In genomic region chrX:85031505-85031904, GRCh38 we compare ENCODE assay signal across 18 cellular contexts. TPM values are rescaled to one million over a fixed set of nuclear protein-coding genes. Genes with fewer than 3 reads are reported as not detected.
DNase-seq lines count a peak whose midpoint lies in the region; ATAC-seq, FAIRE-seq and TF ChIP-seq lines count a peak whose summit lies in the region.
"Had no signal": no experiment of that assay in that cellular context is flagged by ENCODE, and none has a peak within 500 bp of the region (broad histone marks: within the 10 kb centered on the region; RNA-seq: fewer than 3 reads in every experiment).

No MANE protein-coding gene starts in this region.

- H4K20me1 ChIP-seq in astrocyte (ENCODE audit: insufficient read depth, low read length), result no peaks in the 10 kb centered on the region

- H3K27ac Mint-ChIP-seq in astrocyte (ENCODE audit: unreplicated experiment), result no peak overlapping the region
- no peak overlapping the region for H3K27ac Mint-ChIP-seq in activated CD8-positive, alpha-beta memory T cell treated with anti-CD3 and anti-CD28 coated beads, Interleukin-2, amount 10 ng/mL, durations not matched to agents 7 days and 5 days
- H3K27ac Mint-ChIP-seq: CD4-positive, alpha-beta memory T cell; H9 had no signal

- TF ChIP-seq CTCF in right atrium auricular region (IDR thresholded peaks at IDR 0.05) (no peak), astrocyte (IDR thresholded peaks at IDR 0.05; ENCODE audit: insufficient read depth, low read depth, low read length) (no peak), vagina (IDR thresholded peaks at IDR 0.05) (no peak)

- ATAC-seq in Right ventricle myocardium superior (ENCODE audit: poor library complexity), result peak; percentile 65
- ATAC-seq in left lobe of liver, result peak; percentile 66
- no peak for ATAC-seq in activated CD8-positive, alpha-beta memory T cell treated with anti-CD3 and anti-CD28 coated beads, Interleukin-2, amount 10 ng/mL, durations not matched to agents 7 days and 5 days
- ATAC-seq: A549 had no signal

- DNase-seq in Right ventricle myocardium superior (no peak), right atrium auricular region (ENCODE audit: low spot score) (no peak), astrocyte (ENCODE audit: low read depth) (no peak), left lobe of liver (ENCODE audit: low spot score) (no peak), vagina (ENCODE audit: extremely low spot score in 2 of 2) (no peak)
- no peak for DNase-seq in activated CD8-positive, alpha-beta memory T cell treated with anti-CD3 and anti-CD28 coated beads, Interleukin-2, amount 10 ng/mL, durations not matched to agents 7 days and 5 days
- DNase-seq: BE2C; CD4-positive, alpha-beta memory T cell; COR-L47; DMS153; DMS79 treated with DMSO at 0.1 percent for 48 hours; EL; GOT3; H9 had no signal

- H3K4me3 ChIP-seq in right atrium auricular region, result no peak overlapping the region
- no peak overlapping the region for H3K4me3 ChIP-seq in astrocyte (ENCODE audit: insufficient read depth, low read depth, low read length)
- no peak overlapping the region for H3K4me3 ChIP-seq in vagina
- H3K4me3 ChIP-seq: A549 had no signal

- peak; percentile 97 for FAIRE-seq in astrocyte (lab: Jason Lieb, UNC)
- FAIRE-seq: A549, D721Med, G401.6 had no signal

- TF ChIP-seq POLR2A in vagina (IDR thresholded peaks at IDR 0.05), result no peak

- no peaks in the 10 kb centered on the region for H3K4me1 ChIP-seq in right atrium auricular region
- H3K4me1 ChIP-seq in astrocyte (ENCODE audit: insufficient read depth, low read length), result no peaks in the 10 kb centered on the region
- H3K4me1 ChIP-seq in vagina, result no peaks in the 10 kb centered on the region
- H3K4me1 ChIP-seq: A549, BE2C had no signal

- H3K9me3 ChIP-seq in right atrium auricular region (no peaks in the 10 kb centered on the region), astrocyte (ENCODE audit: insufficient read depth, low read depth, low read length) (no peaks in the 10 kb centered on the region), vagina (no peaks in the 10 kb centered on the region)
- H3K9me3 ChIP-seq: A549, BE2C had no signal

- no peak overlapping the region for H3K9ac ChIP-seq in astrocyte (ENCODE audit: low read length)

- H3K9me3 Mint-ChIP-seq in astrocyte (ENCODE audit: unreplicated experiment), result no peaks in the 10 kb centered on the region
- no peaks in the 10 kb centered on the region for H3K9me3 Mint-ChIP-seq in activated CD8-positive, alpha-beta memory T cell treated with anti-CD3 and anti-CD28 coated beads, Interleukin-2, amount 10 ng/mL, durations not matched to agents 7 days and 5 days (ENCODE audit: low read depth)
- H3K9me3 Mint-ChIP-seq: CD4-positive, alpha-beta memory T cell had no signal

- H3K27ac ChIP-seq in right atrium auricular region (no peak overlapping the region), astrocyte (ENCODE audit: low read depth, low read length) (no peak overlapping the region), vagina (no peak overlapping the region)
- H3K27ac ChIP-seq: A549, C4-2B had no signal

- H3K4me1 Mint-ChIP-seq in astrocyte (ENCODE audit: low read depth, unreplicated experiment), result peaks cover 2% of the 10 kb centered on the region
- H3K4me1 Mint-ChIP-seq in activated CD8-positive, alpha-beta memory T cell treated with anti-CD3 and anti-CD28 coated beads, Interleukin-2, amount 10 ng/mL, durations not matched to agents 7 days and 5 days, result no peaks in the 10 kb centered on the region

- no peaks in the 10 kb centered on the region for H3K27me3 ChIP-seq in right atrium auricular region
- no peaks in the 10 kb centered on the region for H3K27me3 ChIP-seq in astrocyte (ENCODE audit: insufficient read depth, low read length)
- no peaks in the 10 kb centered on the region for H3K27me3 ChIP-seq in vagina
- H3K27me3 ChIP-seq: BE2C had no signal

- H3K36me3 ChIP-seq in right atrium auricular region, result no peaks in the 10 kb centered on the region
- H3K36me3 ChIP-seq in astrocyte (ENCODE audit: insufficient read depth, low read length), result no peaks in the 10 kb centered on the region
- H3K36me3 ChIP-seq in vagina, result no peaks in the 10 kb centered on the region
- H3K36me3 ChIP-seq: BE2C had no signal

- H2AFZ ChIP-seq in astrocyte (ENCODE audit: low read depth, low read length), result no peak overlapping the region

- intact Hi-C loops in Right ventricle myocardium superior (cut with DNase I), result no loop called here
- intact Hi-C loops in vagina (cut with DNase I), result no loop called here

- no peaks in the 10 kb centered on the region for H3K79me2 ChIP-seq in astrocyte (ENCODE audit: insufficient read depth, low read length)

- H3K4me2 ChIP-seq in astrocyte (ENCODE audit: low read length), result no peak overlapping the region
- H3K4me2 ChIP-seq: A549 had no signal

- H3K27me3 Mint-ChIP-seq in astrocyte (ENCODE audit: low read depth, unreplicated experiment), result no peaks in the 10 kb centered on the region
- no peaks in the 10 kb centered on the region for H3K27me3 Mint-ChIP-seq in activated CD8-positive, alpha-beta memory T cell treated with anti-CD3 and anti-CD28 coated beads, Interleukin-2, amount 10 ng/mL, durations not matched to agents 7 days and 5 days
- H3K27me3 Mint-ChIP-seq: CD4-positive, alpha-beta memory T cell had no signal

- no peak overlapping the region for H3K4me3 Mint-ChIP-seq in astrocyte (ENCODE audit: unreplicated experiment)
- H3K4me3 Mint-ChIP-seq in activated CD8-positive, alpha-beta memory T cell treated with anti-CD3 and anti-CD28 coated beads, Interleukin-2, amount 10 ng/mL, durations not matched to agents 7 days and 5 days, result no peak overlapping the region
- H3K4me3 Mint-ChIP-seq: CD4-positive, alpha-beta memory T cell; H9 had no signal

- CTCF ChIA-PET in activated CD8-positive, alpha-beta memory T cell treated with anti-CD3 and anti-CD28 coated beads, Interleukin-2, amount 10 ng/mL, durations not matched to agents 7 days and 5 days (lab: Charles Lee), result no interaction called here

- peaks cover 2% of the 10 kb centered on the region for H3K36me3 Mint-ChIP-seq in astrocyte (ENCODE audit: low read depth, unreplicated experiment)
- H3K36me3 Mint-ChIP-seq in activated CD8-positive, alpha-beta memory T cell treated with anti-CD3 and anti-CD28 coated beads, Interleukin-2, amount 10 ng/mL, durations not matched to agents 7 days and 5 days, result peaks cover 9% of the 10 kb centered on the region

RNA-seq across cellular contexts. Expression of gene APOOL, which starts 27.8 kb away (rescaled TPM):
- total RNA-seq in Right ventricle myocardium superior (50.1 TPM), right atrium auricular region (10 to 100 TPM; 13.5 to 24.8 TPM), astrocyte (15.9 and 18.2 TPM in 2 replicates), left lobe of liver (19.8 TPM), vagina (9.3 TPM)
- 10 to 100 TPM; 12.0 to 15.3 TPM for total RNA-seq in activated CD8-positive, alpha-beta memory T cell treated with anti-CD3 and anti-CD28 coated beads, Interleukin-2, amount 10 ng/mL, durations not matched to agents 7 days and 5 days
